In the genomic region with DNA sequence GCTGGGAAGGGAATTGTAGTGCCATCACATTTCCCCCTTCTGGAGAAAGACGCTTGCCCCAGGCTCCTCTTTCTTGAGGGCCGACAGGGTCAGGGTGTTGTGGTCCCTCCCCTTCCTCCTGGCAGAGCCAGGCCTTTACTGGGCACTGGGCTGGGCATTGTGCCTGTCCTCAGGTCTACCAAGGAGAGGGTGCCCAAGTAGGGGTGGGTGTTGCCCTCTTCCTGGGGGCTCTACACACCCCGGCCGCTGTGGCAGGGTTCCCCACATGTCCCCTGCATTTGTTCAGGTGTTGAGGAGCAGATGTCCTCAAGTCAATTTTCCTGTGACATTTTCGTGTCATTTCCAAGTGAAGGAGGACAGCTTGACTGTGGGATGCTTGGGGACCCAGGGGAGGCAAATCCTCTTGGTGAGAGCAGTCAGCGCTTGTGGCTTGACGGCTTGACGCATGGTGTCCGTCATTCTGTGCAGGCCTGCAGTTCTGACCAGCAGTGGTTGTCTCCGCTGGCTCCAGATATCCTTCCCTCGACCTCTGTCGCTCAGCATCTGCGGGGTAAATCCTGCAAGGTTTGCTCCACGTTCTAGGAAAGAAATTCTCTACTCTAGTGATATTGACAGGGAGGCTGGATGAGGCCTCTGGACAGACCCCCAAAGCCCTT, we compare ENCODE assay signal across 30 cellular contexts.
"Had no signal": no experiment of that assay in that cellular context is flagged by ENCODE, and none has a peak within 500 bp of the region (broad histone marks: within the 10 kb centered on the region; RNA-seq: fewer than 3 reads in every experiment).

No MANE protein-coding gene starts in this region.

- H3K4me1 ChIP-seq: ascending aorta, gastroesophageal sphincter, parathyroid adenoma, uterus had no signal

- H3K4me3 ChIP-seq: adrenal gland, ascending aorta, cardiac muscle cell, gastroesophageal sphincter, mucosa of descending colon, right atrium auricular region, thoracic aorta, uterus had no signal

- H3K9me3 ChIP-seq: adrenal gland, ascending aorta, gastroesophageal sphincter, mucosa of descending colon, right atrium auricular region, thoracic aorta, uterus had no signal

- ATAC-seq: activated CD8-positive, alpha-beta T cell treated with anti-CD3 and anti-CD28 coated beads for 36 hours; activated naive CD4-positive, alpha-beta T cell treated with anti-CD3 and anti-CD28 coated beads, Interleukin-2, amount 50 U/mL, for 72 hours; activated T-cell treated with anti-CD3 and anti-CD28 coated beads, Interleukin-2, amount 50 U/mL, for 4 hours; activated T-helper 17 cell treated with anti-CD3 and anti-CD28 coated beads, Interleukin-2, amount 50 U/mL, for 72 hours; effector memory CD8-positive, alpha-beta T cell; gastroesophageal sphincter; left colon; mucosa of descending colon; SK-N-SH treated with all-trans-retinoic acid at 6 μM for 48 hours; stimulated activated naive CD8-positive, alpha-beta T cell treated with anti-CD3 and anti-CD28 coated beads, Interleukin-15, Interleukin-2, amounts not matched to agents 100 U/mL and 50 U/mL, for 24 hours; T-helper 17 cell had no signal

- H3K27ac ChIP-seq: adrenal gland, ascending aorta, cardiac muscle cell, gastroesophageal sphincter, parathyroid adenoma, right atrium auricular region, thoracic aorta, uterus, WERI-Rb-1 had no signal

- DNase-seq: activated CD4-positive, alpha-beta T cell treated with anti-CD3 and anti-CD28 coated beads for 1 hour; activated CD4-positive, alpha-beta T cell treated with anti-CD3 and anti-CD28 coated beads, Interleukin-2, amount 10 ng/mL, durations not matched to agents 7 days and 5 days; activated CD8-positive, alpha-beta T cell treated with anti-CD3 and anti-CD28 coated beads for 36 hours; activated naive CD4-positive, alpha-beta T cell; activated T-cell treated with anti-CD3 and anti-CD28 coated beads, Interleukin-2, amount 50 U/mL, for 4 hours; cortex of kidney; effector memory CD8-positive, alpha-beta T cell; erythroblast; hippocampal formation; mesenchymal stem cell; stimulated activated CD4-positive, alpha-beta T cell treated with anti-CD3 and anti-CD28 coated beads, Interleukin-12 subunit alpha, Interleukin-12 subunit beta, amount 100 ng/mL, for 4 hours; stimulated activated CD4-positive, alpha-beta T cell treated with anti-CD3 and anti-CD28 coated beads, Interleukin-4, amount 100 ng/mL, for 1 hour; stimulated activated naive CD8-positive, alpha-beta T cell treated with anti-CD3 and anti-CD28 coated beads, Interleukin-15, Interleukin-2, amounts not matched to agents 100 U/mL and 50 U/mL, for 24 hours; T-helper 17 cell; T1000; trophoblast cell; uterus; WERI-Rb-1 had no signal

- H3K36me3 ChIP-seq: adrenal gland, ascending aorta, cardiac muscle cell, gastroesophageal sphincter, right atrium auricular region, thoracic aorta, uterus, WERI-Rb-1 had no signal

- H3K27me3 ChIP-seq: adrenal gland, ascending aorta, cardiac muscle cell, gastroesophageal sphincter, right atrium auricular region, uterus had no signal
